ENCODE assay signal across 8 cellular contexts in genomic region chr7:128280451-128280850, GRCh38. TPM values are rescaled to one million over a fixed set of nuclear protein-coding genes. Genes with fewer than 3 reads are reported as not detected.
"Had no signal": no experiment of that assay in that cellular context is flagged by ENCODE, and none has a peak within 500 bp of the region (broad histone marks: within the 10 kb centered on the region; RNA-seq: fewer than 3 reads in every experiment).

No MANE protein-coding gene starts in this region.

RNA-seq across cellular contexts. Expression of gene LEP, which starts 39.4 kb away (rescaled TPM):
- total RNA-seq: activated B cell treated with CpG ODN at 0.5 μM for 24 hours; activated CD4-positive, alpha-beta memory T cell treated with anti-CD3 and anti-CD28 coated beads for 36 hours; activated CD4-positive, alpha-beta T cell treated with anti-CD3 and anti-CD28 coated beads, Interleukin-2, amount 10 ng/mL, durations not matched to agents 24 days and 14 days; activated CD8-positive, alpha-beta memory T cell treated with anti-CD3 and anti-CD28 coated beads for 36 hours; activated CD8-positive, alpha-beta T cell treated with anti-CD3 and anti-CD28 coated beads for 36 hours; activated naive CD8-positive, alpha-beta T cell treated with anti-CD3 and anti-CD28 coated beads, Interleukin-2, amount 10 ng/mL, durations not matched to agents 7 days and 5 days; activated T-helper 2 cell treated with anti-CD3 and anti-CD28 coated beads, Interferon-gamma antibody, Interleukin-2, Interleukin-4, amounts not matched to agents 10 μg/mL and 5 μg/mL and 100 μg/mL, durations not matched to agents 14 hours and 24 hours and 36 hours; astrocyte had no signal
